In the genomic region with DNA sequence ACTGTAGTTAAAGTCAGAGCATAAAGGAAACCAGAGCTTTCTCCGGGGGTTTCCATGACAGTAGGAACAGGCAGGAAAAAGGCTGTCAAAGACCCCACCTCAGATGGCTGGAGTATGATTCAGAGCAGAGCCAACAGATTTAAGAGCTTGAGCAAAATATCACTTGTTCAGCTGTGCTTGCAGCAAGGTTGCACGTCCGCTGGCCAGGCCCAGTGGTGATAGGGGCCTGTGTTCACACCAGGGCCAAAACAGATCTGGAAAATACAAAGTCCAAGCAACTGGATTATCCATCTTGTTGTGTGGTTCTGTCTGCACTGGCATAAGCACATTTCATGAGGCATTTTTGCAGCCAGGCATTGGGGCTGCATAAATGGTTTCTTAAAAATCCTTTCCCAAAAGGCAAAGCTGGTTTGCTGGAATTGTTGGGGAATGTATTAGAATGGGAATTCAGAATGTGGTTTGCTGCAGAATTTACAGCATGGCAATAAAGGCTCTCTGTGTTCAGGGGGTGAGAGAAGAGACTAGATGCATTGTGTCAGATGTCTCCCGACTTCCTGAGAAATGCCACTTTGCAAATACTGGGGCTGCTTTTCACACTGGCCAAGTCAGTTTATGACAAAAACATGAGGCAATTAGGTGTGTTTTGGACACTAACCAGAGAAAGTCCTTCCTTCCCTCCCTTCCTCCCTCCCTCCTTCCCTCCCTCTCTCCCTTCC, we compare ENCODE assay signal across 15 cellular contexts. TPM values are rescaled to one million over a fixed set of nuclear protein-coding genes. Genes with fewer than 3 reads are reported as not detected.
DNase-seq lines count a peak whose midpoint lies in the region; ATAC-seq and TF ChIP-seq lines count a peak whose summit lies in the region.
"Not testable (repeated sequence)": the region's sequence is repeated elsewhere in the genome, so short reads cannot be mapped to it uniquely, and the experiment has no call there.
"Had no signal": no experiment of that assay in that cellular context is flagged by ENCODE, and none has a peak within 500 bp of the region (broad histone marks: within the 10 kb centered on the region; RNA-seq: fewer than 3 reads in every experiment).

No MANE protein-coding gene starts in this region.

- H3K27ac Mint-ChIP-seq in nephron progenitor cell, result peak overlapping the region; percentile 11
- peak overlapping the region; percentile 60 for H3K27ac Mint-ChIP-seq in stimulated activated effector memory CD8-positive, alpha-beta T cell treated with anti-CD3 and anti-CD28 coated beads, Interleukin-12 subunit alpha, Interleukin-12 subunit beta, amount 100 ng/mL, for 72 hours

- H3K9ac ChIP-seq in Karpas-422 (ENCODE audit: low read length), result not testable (repeated sequence)

- not testable (repeated sequence) for H3K4me2 ChIP-seq in Karpas-422 (ENCODE audit: low read depth, low read length, poor library complexity, severe bottlenecking); hepatocyte

- 42% methylated on average over 4 of the region's 4 CpGs for WGBS in hepatocyte (ENCODE audit: low lambda C conversion rate, missing lambda C conversion rate)

- H3K27ac ChIP-seq in Karpas-422 (ENCODE audit: low read length), result not testable (repeated sequence)
- H3K27ac ChIP-seq in hepatocyte, result peak overlapping the region; percentile 37

- H3K27me3 Mint-ChIP-seq in nephron progenitor cell (ENCODE audit: low read depth, poor library complexity), result not testable (repeated sequence)

- peaks cover 29% of the 10 kb centered on the region for H3K4me1 Mint-ChIP-seq in nephron progenitor cell
- H3K4me1 Mint-ChIP-seq in stimulated activated effector memory CD8-positive, alpha-beta T cell treated with anti-CD3 and anti-CD28 coated beads, Interleukin-12 subunit alpha, Interleukin-12 subunit beta, amount 100 ng/mL, for 72 hours, result not testable (repeated sequence)

- not testable (repeated sequence) for H3K27me3 ChIP-seq in Karpas-422 (ENCODE audit: low read length); hepatocyte

- H3K4me3 ChIP-seq in Karpas-422 (ENCODE audit: low read length); hepatocyte: not testable (repeated sequence)

- DNase-seq in Karpas-422 (peak; percentile 20), dermis blood vessel endothelial cell (peak; percentile 7), hepatocyte (ENCODE audit: low spot score) (peak; percentile 11), medulla oblongata (ENCODE audit: extremely low spot score) (peak; percentile 32)
- DNase-seq in nephron progenitor cell; stimulated activated effector memory CD8-positive, alpha-beta T cell treated with anti-CD3 and anti-CD28 coated beads, Interleukin-12 subunit alpha, Interleukin-12 subunit beta, amount 100 ng/mL, for 72 hours (ENCODE audit: low spot score in 2 of 2): not testable (repeated sequence)

- not testable (repeated sequence) for H3K4me1 ChIP-seq in Karpas-422 (ENCODE audit: low read length)
- H3K4me1 ChIP-seq in hepatocyte (ENCODE audit: insufficient read depth), result peaks cover 13% of the 10 kb centered on the region

- ATAC-seq in SK-N-SH treated with all-trans-retinoic acid at 6 μM for 48 hours, result peak; percentile 39
- not testable (repeated sequence) for ATAC-seq in stimulated activated effector memory CD8-positive, alpha-beta T cell treated with anti-CD3 and anti-CD28 coated beads, Interleukin-12 subunit alpha, Interleukin-12 subunit beta, amount 100 ng/mL, for 72 hours

- not testable (repeated sequence) for H3K9me2 ChIP-seq in Karpas-422 (replicated peaks; ENCODE audit: insufficient read depth, low read length); hepatocyte (replicated peaks; ENCODE audit: insufficient read depth)

- not testable (repeated sequence) for H2AFZ ChIP-seq in Karpas-422 (ENCODE audit: low read length); hepatocyte

- not testable (repeated sequence) for H3K36me3 Mint-ChIP-seq in nephron progenitor cell (ENCODE audit: low read depth); stimulated activated effector memory CD8-positive, alpha-beta T cell treated with anti-CD3 and anti-CD28 coated beads, Interleukin-12 subunit alpha, Interleukin-12 subunit beta, amount 100 ng/mL, for 72 hours

- H3K4me3 Mint-ChIP-seq in nephron progenitor cell; stimulated activated effector memory CD8-positive, alpha-beta T cell treated with anti-CD3 and anti-CD28 coated beads, Interleukin-12 subunit alpha, Interleukin-12 subunit beta, amount 100 ng/mL, for 72 hours: not testable (repeated sequence)

- not testable (repeated sequence) for H3K9me3 Mint-ChIP-seq in nephron progenitor cell; stimulated activated effector memory CD8-positive, alpha-beta T cell treated with anti-CD3 and anti-CD28 coated beads, Interleukin-12 subunit alpha, Interleukin-12 subunit beta, amount 100 ng/mL, for 72 hours

- not testable (repeated sequence) for H3K79me2 ChIP-seq in Karpas-422 (ENCODE audit: low read length); hepatocyte

- TF ChIP-seq CTCF in hepatocyte (IDR thresholded peaks at IDR 0.05; ENCODE audit: poor library complexity); nephron progenitor cell (IDR thresholded peaks at IDR 0.05): not testable (repeated sequence)

- not testable (repeated sequence) for H3K9me3 ChIP-seq in Karpas-422 (ENCODE audit: low read length); hepatocyte (ENCODE audit: low read depth)

- H3K36me3 ChIP-seq in Karpas-422 (ENCODE audit: insufficient read depth, low read length); hepatocyte (replicated peaks; ENCODE audit: insufficient read depth, low read depth): not testable (repeated sequence)

- not testable (repeated sequence) for H4K20me1 ChIP-seq in Karpas-422 (ENCODE audit: insufficient read depth, low read depth, low read length); hepatocyte (ENCODE audit: insufficient read depth, poor library complexity, severe bottlenecking)

RNA-seq across cellular contexts. Expression of a gene that starts 36.5 kb away (rescaled TPM):
- total RNA-seq in Karpas-422 (2014; rRNA removed; shearing (Covaris generic); ENCODE audit: low replicate concordance), result not detected in 2 replicates
- not detected in 2 replicates for total RNA-seq in dermis blood vessel endothelial cell
- not detected in 2 replicates for total RNA-seq in hepatocyte
- polyA plus RNA-seq in hepatocyte, result 0.40 TPM in 1 of 2 replicates, not detected in the other
- total RNA-seq: A673; CD4-positive, alpha-beta memory T cell; GM12878; GM23248; H9; HT-29; LHCN-M2; SJCRH30 had no signal
- polyA plus RNA-seq: CD4-positive, alpha-beta memory T cell; GM12878; GM23248 had no signal

RNA-seq across cellular contexts. Expression of a gene that starts 44.8 kb away (rescaled TPM):
- total RNA-seq in Karpas-422 (2014; rRNA removed; shearing (Covaris generic); ENCODE audit: low replicate concordance), result not detected in 2 replicates
- not detected in 2 replicates for total RNA-seq in dermis blood vessel endothelial cell
- 0.17 and 2.2 TPM in 2 replicates for total RNA-seq in hepatocyte
- 0.31 and 0.80 TPM in 2 replicates for polyA plus RNA-seq in hepatocyte
- total RNA-seq: A673, GM23248, H9, HT-29, LHCN-M2, SJCRH30 had no signal
- polyA plus RNA-seq: GM23248 had no signal
